In the genomic region with DNA sequence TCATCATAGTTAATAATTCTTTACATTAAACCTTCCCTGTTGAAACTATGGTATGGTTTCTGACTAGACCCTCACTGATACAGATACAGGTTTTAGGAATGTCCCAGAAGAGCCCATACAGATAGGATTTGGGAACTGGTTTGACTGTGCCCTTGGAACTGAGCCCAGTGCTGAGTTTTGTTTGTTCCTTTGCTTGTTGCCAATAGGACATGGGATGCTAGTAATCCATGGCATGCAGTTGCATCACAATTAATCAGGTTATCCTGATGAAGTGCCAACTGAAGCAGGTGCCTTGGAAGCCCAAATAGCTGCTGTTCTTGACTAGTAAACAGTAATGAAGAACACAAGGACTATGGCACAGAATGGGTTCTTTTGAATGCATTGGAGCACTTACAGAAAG, we compare ENCODE assay signal across 15 cellular contexts.
"Had no signal": no experiment of that assay in that cellular context is flagged by ENCODE, and none has a peak within 500 bp of the region (broad histone marks: within the 10 kb centered on the region; RNA-seq: fewer than 3 reads in every experiment).

No MANE protein-coding gene starts in this region.

- H3K27me3 ChIP-seq: ascending aorta, neural progenitor cell, tibial artery had no signal

- H3K27ac ChIP-seq: ascending aorta, neural progenitor cell had no signal

- DNase-seq: activated CD4-positive, alpha-beta T cell treated with anti-CD3 and anti-CD28 coated beads, Interleukin-2, amount 50 U/mL, for 1 hour; activated CD8-positive, alpha-beta memory T cell treated with anti-CD3 and anti-CD28 coated beads for 24 hours; activated naive CD4-positive, alpha-beta T cell treated with Interleukin-2 at 50 U/mL for 16 hours; activated naive CD8-positive, alpha-beta T cell treated with anti-CD3 and anti-CD28 coated beads, Interleukin-2, amount 50 U/mL, for 24 hours; dermis blood vessel endothelial cell; effector memory CD8-positive, alpha-beta T cell; kidney glomerular epithelial cell; midbrain; naive B cell; stimulated activated CD4-positive, alpha-beta T cell treated with anti-CD3 and anti-CD28 coated beads, Interleukin-2, amount 100 ng/mL, for 48 hours; stimulated activated naive CD4-positive, alpha-beta T cell; tibial artery had no signal

- H3K4me1 ChIP-seq: ascending aorta, neural progenitor cell had no signal

- H3K36me3 ChIP-seq: ascending aorta, neural progenitor cell had no signal

- H3K4me3 ChIP-seq: ascending aorta, lung, neural progenitor cell, tibial artery had no signal
